1 cellular context compared by ENCODE assay signal in the genomic region with DNA sequence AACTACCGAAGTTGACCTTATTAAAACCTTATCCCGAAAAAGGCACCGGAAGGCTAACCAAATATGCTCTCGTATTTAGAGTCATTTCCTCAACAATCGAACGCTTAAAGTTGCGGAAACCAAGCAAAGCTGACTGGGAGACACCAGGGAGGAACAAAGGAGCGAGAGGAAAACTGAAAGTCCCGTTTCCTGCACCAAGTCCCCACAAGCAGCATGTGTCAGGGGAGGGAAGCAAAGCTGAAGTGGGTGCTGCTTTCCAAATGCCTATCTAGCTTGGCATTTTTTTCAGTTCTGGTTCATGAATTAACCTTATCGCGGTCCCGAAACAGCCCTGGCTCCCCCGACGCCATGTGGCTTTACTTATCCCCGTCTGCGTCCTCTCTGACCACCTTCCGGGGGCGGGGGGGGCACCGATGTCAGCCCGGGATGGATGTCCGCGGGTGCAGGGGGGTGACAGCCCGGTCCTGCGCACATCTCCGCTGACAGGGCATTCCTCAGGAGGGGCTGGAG.
TF ChIP-seq lines count a peak whose summit lies in the region.

No MANE protein-coding gene starts in this region.

TF ChIP-seq in HEK293, 187 proteins besides CTCF, POLR2A, EP300 and RAD21 (continued from another document):
- TF ChIP-seq ZNF645 (tag by site-specific recombination; IDR thresholded peaks at IDR 0.05), result no peak
- TF ChIP-seq PRDM10 (tag by site-specific recombination; IDR thresholded peaks at IDR 0.05), result peak; percentile 72
- TF ChIP-seq ZNF266 (tag by site-specific recombination; IDR thresholded peaks at IDR 0.05; ENCODE audit: low read depth), result no peak
- TF ChIP-seq ZNF138 (tag by site-specific recombination; IDR thresholded peaks at IDR 0.05; ENCODE audit: borderline replicate concordance), result no peak
- no peak for TF ChIP-seq ZNF311 (tag by site-specific recombination; IDR thresholded peaks at IDR 0.05; ENCODE audit: borderline replicate concordance)
- TF ChIP-seq PRDM1 (tag by site-specific recombination; IDR thresholded peaks at IDR 0.05), result peak; percentile 84
- TF ChIP-seq ZBTB11 (tag by site-specific recombination; conservative IDR thresholded peaks at IDR 0.05; ENCODE audit: low read depth), result peak; percentile 29; the same call in 1 of the 2 replicates
- TF ChIP-seq KLF16 (tag by site-specific recombination; IDR thresholded peaks at IDR 0.05), result peak; percentile 13; the same call in 1 of the 2 replicates
- peak; percentile 25; the same call in 1 of the 2 replicates for TF ChIP-seq ZNF341 (tag by site-specific recombination; IDR thresholded peaks at IDR 0.05; ENCODE audit: low read depth)
- TF ChIP-seq ZFP37 (tag by site-specific recombination; IDR thresholded peaks at IDR 0.05), result 0 out of 2 replicates have a peak, but pooled peaks have one; percentile 31
- peak; percentile 94 for TF ChIP-seq ZNF561 (tag by site-specific recombination; IDR thresholded peaks at IDR 0.05; ENCODE audit: borderline replicate concordance)
- TF ChIP-seq ZNF76 (tag by site-specific recombination; IDR thresholded peaks at IDR 0.05; ENCODE audit: borderline replicate concordance, low read depth), result no peak
- TF ChIP-seq GLIS2 (tag by site-specific recombination; IDR thresholded peaks at IDR 0.05), result peak; percentile 61
